8 cellular contexts compared by ENCODE assay signal in genomic region chr2:173964565-173965371, GRCh38. TPM values are rescaled to one million over a fixed set of nuclear protein-coding genes. Genes with fewer than 3 reads are reported as not detected.
DNase-seq lines count a peak whose midpoint lies in the region; ATAC-seq and TF ChIP-seq lines count a peak whose summit lies in the region.

No MANE protein-coding gene starts in this region.

- no peaks in the 10 kb centered on the region for H3K27me3 ChIP-seq in thoracic aorta (replicated peaks; ENCODE audit: insufficient read depth)

- H3K4me3 ChIP-seq in LNCaP clone FGC (ENCODE audit: low read depth, low read length) = peak overlapping the region; percentile 65
- peak overlapping the region; percentile 87 for H3K4me3 ChIP-seq in SK-N-MC
- peak overlapping the region; percentile 99 for H3K4me3 ChIP-seq in thoracic aorta

- H3K4me1 ChIP-seq in thoracic aorta (ENCODE audit: control insufficient read depth in 1 of 2, low read depth in 2 of 2) = peaks cover 23 to 34% of the 10 kb centered on the region in 2 donors

- intact Hi-C loops in Calu3 (cut with micrococcal nuclease; ENCODE audit: unreplicated experiment) = loop anchor here (10.0 kb wide), 1 partner anchor 390 kb away; no protein-coding TSS in a partner anchor

- no peaks in the 10 kb centered on the region for H3K9me3 Mint-ChIP-seq in Calu3 (ENCODE audit: low read depth, unreplicated experiment)
- H3K9me3 Mint-ChIP-seq in activated naive CD4-positive, alpha-beta T cell treated with anti-CD3 and anti-CD28 coated beads, Interleukin-2, amount 50 U/mL, for 24 hours = no peaks in the 10 kb centered on the region

- no peaks in the 10 kb centered on the region for H3K27me3 Mint-ChIP-seq in Calu3 (ENCODE audit: unreplicated experiment)
- H3K27me3 Mint-ChIP-seq in activated naive CD4-positive, alpha-beta T cell treated with anti-CD3 and anti-CD28 coated beads, Interleukin-2, amount 50 U/mL, for 24 hours = no peaks in the 10 kb centered on the region

- ATAC-seq in GM21515 (IDR thresholded peaks at IDR 0.05; ENCODE audit: unreplicated experiment) (peak; percentile 22), omental fat pad (ENCODE audit: low FRiP score) (peak; percentile 55), thoracic aorta (ENCODE audit: insufficient number of reproducible peaks, low FRiP score, low read depth) (peak; percentile 52)

- no peak for TF ChIP-seq CTCF in Calu3 (IDR thresholded peaks at IDR 0.05; ENCODE audit: unreplicated experiment)
- TF ChIP-seq CTCF in LNCaP clone FGC (IDR thresholded peaks at IDR 0.05; ENCODE audit: control insufficient read depth, extremely low read depth, insufficient read depth) = no peak
- no peak for TF ChIP-seq CTCF in omental fat pad (IDR thresholded peaks at IDR 0.05)
- TF ChIP-seq CTCF in thoracic aorta (IDR thresholded peaks at IDR 0.05) = no peak

- DNase-seq in Calu3 (peak; percentile 84), LNCaP clone FGC (ENCODE audit: low read depth) (no peak), SK-N-MC (ENCODE audit: low read depth, low spot score) (no peak), globus pallidus (ENCODE audit: low spot score) (peak; percentile 90), omental fat pad (ENCODE audit: low spot score) (peak; percentile 48), thoracic aorta (ENCODE audit: low spot score) (peak; percentile 74)

- H3K27ac ChIP-seq in SK-N-MC = peak overlapping the region; percentile 99
- peak overlapping the region; percentile 100 for H3K27ac ChIP-seq in thoracic aorta

- H3K9ac ChIP-seq in SK-N-MC (ENCODE audit: insufficient read length) = peak overlapping the region; percentile 99

- H3K36me3 ChIP-seq in SK-N-MC (ENCODE audit: insufficient read depth, low read length) = peaks cover 23% of the 10 kb centered on the region
- H3K36me3 ChIP-seq in thoracic aorta = no peaks in the 10 kb centered on the region

- H3K9me3 ChIP-seq in SK-N-MC (ENCODE audit: low read depth, low read length) = peaks cover 6% of the 10 kb centered on the region; the same call in 1 of the 2 replicates
- H3K9me3 ChIP-seq in thoracic aorta = no peaks in the 10 kb centered on the region

- peak overlapping the region; percentile 96 for H3K4me3 Mint-ChIP-seq in Calu3 (ENCODE audit: low read depth, unreplicated experiment)
- peak overlapping the region; percentile 92 for H3K4me3 Mint-ChIP-seq in activated naive CD4-positive, alpha-beta T cell treated with anti-CD3 and anti-CD28 coated beads, Interleukin-2, amount 50 U/mL, for 24 hours

- peaks cover 20% of the 10 kb centered on the region for H3K4me1 Mint-ChIP-seq in Calu3 (ENCODE audit: low read depth, unreplicated experiment)
- H3K4me1 Mint-ChIP-seq in activated naive CD4-positive, alpha-beta T cell treated with anti-CD3 and anti-CD28 coated beads, Interleukin-2, amount 50 U/mL, for 24 hours = peaks cover 42% of the 10 kb centered on the region

- peak overlapping the region; percentile 82 for H3K27ac Mint-ChIP-seq in Calu3 (ENCODE audit: unreplicated experiment)
- peak overlapping the region; percentile 99 for H3K27ac Mint-ChIP-seq in activated naive CD4-positive, alpha-beta T cell treated with anti-CD3 and anti-CD28 coated beads, Interleukin-2, amount 50 U/mL, for 24 hours

- CTCF ChIA-PET in Calu3 (lab: Charles Lee) = interaction anchor here (0.7 kb wide), 2 partner anchors 65 to 80 kb away, joined by 3 to 5 read pairs; no protein-coding TSS in a partner anchor

- peaks cover 65% of the 10 kb centered on the region for H3K36me3 Mint-ChIP-seq in Calu3 (ENCODE audit: insufficient read depth, unreplicated experiment)
- peaks cover 19% of the 10 kb centered on the region for H3K36me3 Mint-ChIP-seq in activated naive CD4-positive, alpha-beta T cell treated with anti-CD3 and anti-CD28 coated beads, Interleukin-2, amount 50 U/mL, for 24 hours

- BruUV-seq in Calu3 (replicated peaks; lab: Mats Ljungman, UMichigan) = no TSS peak

RNA-seq across cellular contexts. Expression of gene SP3, which starts 0.4 kb away (rescaled TPM):
- total RNA-seq in Calu3 (2022) = 78.0 and 82.5 TPM in 2 replicates
- 100 to 1,000 TPM in 1 of 4 donors, 10 to 100 TPM in 3; 69.3 to 175 (median 82.9) TPM for total RNA-seq in omental fat pad
- total RNA-seq in thoracic aorta = 10 to 100 TPM; 70.0 to 74.4 TPM

Comparison
In these comparisons a context has a peak if more than half of its experiments do, and no peak if none do; other contexts are left out.
1. DNase-seq: peak in Calu3 (single experiment), globus pallidus (single experiment), omental fat pad (single experiment) and thoracic aorta (single experiment); none in LNCaP clone FGC (single experiment) and SK-N-MC (single experiment).
2. Peak in every context shown above with its lines, with median percentiles within 50 percentile points of each other: ATAC-seq and H3K4me3 ChIP-seq.